Comparison of ENCODE assay signal across 16 cellular contexts in genomic region chr18:74733592-74733991, GRCh38.
"Had no signal": no experiment of that assay in that cellular context is flagged by ENCODE, and none has a peak within 500 bp of the region (broad histone marks: within the 10 kb centered on the region; RNA-seq: fewer than 3 reads in every experiment).

No MANE protein-coding gene starts in this region.

- DNase-seq: activated CD4-positive, alpha-beta T cell treated with anti-CD3 and anti-CD28 coated beads for 1 hour; activated CD4-positive, alpha-beta T cell treated with anti-CD3 and anti-CD28 coated beads, Interleukin-2, amount 50 U/mL, for 1 hour; activated CD8-positive, alpha-beta T cell treated with anti-CD3 and anti-CD28 coated beads, Interleukin-2, amount 10 ng/mL, durations not matched to agents 7 days and 5 days; aorta; brain microvascular endothelial cell; central memory CD4-positive, alpha-beta T cell; dermis blood vessel endothelial cell; effector CD8-positive, alpha-beta T cell; foreskin melanocyte; midbrain; stimulated activated CD4-positive, alpha-beta T cell treated with anti-CD3 and anti-CD28 coated beads, Interleukin-12 subunit alpha, Interleukin-12 subunit beta, amount 100 ng/mL, for 4 hours; stimulated activated CD4-positive, alpha-beta T cell treated with anti-CD3 and anti-CD28 coated beads, Interleukin-4, amount 100 ng/mL, for 4 hours; substantia nigra; T-helper 9 cell; thyroid gland had no signal

- H3K27me3 ChIP-seq: brain microvascular endothelial cell, thyroid gland had no signal

- H3K9me3 ChIP-seq: thyroid gland had no signal

- H3K36me3 ChIP-seq: brain microvascular endothelial cell, thyroid gland had no signal

- ATAC-seq: activated CD8-positive, alpha-beta T cell treated with anti-CD3 and anti-CD28 coated beads, Interleukin-2, amount 10 ng/mL, durations not matched to agents 7 days and 5 days; activated naive CD4-positive, alpha-beta T cell treated with anti-CD3 and anti-CD28 coated beads, Interleukin-2, amount 50 U/mL, for 72 hours had no signal

- H3K27ac ChIP-seq: brain microvascular endothelial cell, thyroid gland had no signal

- H3K4me3 ChIP-seq: thyroid gland had no signal
